8 cellular contexts compared by ENCODE assay signal in the genomic region with DNA sequence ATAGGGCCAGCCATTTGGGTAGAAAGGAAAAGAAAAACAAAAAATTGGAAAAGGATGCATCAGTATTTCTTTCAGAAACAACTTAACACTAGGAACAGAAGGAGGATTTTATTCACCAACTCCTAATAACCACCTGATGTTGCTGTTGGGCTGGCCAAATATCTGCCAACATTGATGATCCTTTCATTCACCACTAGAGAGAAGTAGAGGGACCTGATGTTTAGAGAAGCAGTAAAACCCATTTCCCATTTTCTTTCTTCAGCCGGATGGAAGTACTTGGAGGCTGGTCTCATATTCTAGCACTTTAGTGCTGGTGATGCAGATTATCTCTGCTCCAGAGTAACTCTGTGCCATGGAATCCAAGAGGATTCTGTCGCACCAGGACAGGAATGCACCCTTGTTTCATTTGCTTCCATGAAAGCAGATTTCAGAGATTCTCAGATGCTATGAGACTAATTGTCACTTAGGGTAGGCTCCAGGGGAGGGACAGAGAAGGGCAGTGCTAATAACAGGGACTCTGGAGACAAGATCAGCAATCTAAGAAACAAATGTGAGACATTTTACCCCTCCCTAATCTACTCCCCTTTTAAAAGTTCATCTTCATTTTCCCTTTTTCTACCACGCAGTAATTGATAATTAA. TPM values are rescaled to one million over a fixed set of nuclear protein-coding genes. Genes with fewer than 3 reads are reported as not detected.
DNase-seq lines count a peak whose midpoint lies in the region; ATAC-seq and TF ChIP-seq lines count a peak whose summit lies in the region.

No MANE protein-coding gene starts in this region.

- peaks cover 18% of the 10 kb centered on the region for H3K4me1 ChIP-seq in CD8-positive, alpha-beta T cell (ENCODE audit: insufficient read depth, low read length)
- no peaks in the 10 kb centered on the region for H3K4me1 ChIP-seq in GM23248 (ENCODE audit: insufficient read depth)

- peaks cover 29% of the 10 kb centered on the region for H3K4me1 Mint-ChIP-seq in CD8-positive, alpha-beta T cell (ENCODE audit: low read depth)
- peaks cover 28% of the 10 kb centered on the region for H3K4me1 Mint-ChIP-seq in activated naive CD8-positive, alpha-beta T cell (ENCODE audit: low read depth)
- H3K4me1 Mint-ChIP-seq in type B pancreatic cell (ENCODE audit: unreplicated experiment): peaks cover 16% of the 10 kb centered on the region

- no peaks in the 10 kb centered on the region for H3K9me3 ChIP-seq in CD8-positive, alpha-beta T cell (ENCODE audit: low read length)
- H3K9me3 ChIP-seq in GM23248 (ENCODE audit: low read depth): no peaks in the 10 kb centered on the region

- no peak for ATAC-seq in CD8-positive, alpha-beta T cell
- ATAC-seq in GM21576 (IDR thresholded peaks at IDR 0.05; ENCODE audit: unreplicated experiment) (no peak), GM19455 (IDR thresholded peaks at IDR 0.05; ENCODE audit: unreplicated experiment) (no peak)

- H3K9me3 Mint-ChIP-seq in CD8-positive, alpha-beta T cell: no peaks in the 10 kb centered on the region
- no peaks in the 10 kb centered on the region for H3K9me3 Mint-ChIP-seq in activated naive CD8-positive, alpha-beta T cell (ENCODE audit: low read depth)
- H3K9me3 Mint-ChIP-seq in type B pancreatic cell: no peaks in the 10 kb centered on the region

- intact Hi-C loops in CD8-positive, alpha-beta T cell (cut with DNase I, micrococcal nuclease): loop anchor here (1.0 to 10.0 kb wide), 11 partner anchors 57 to 1135 kb away; partner anchors contain the start of gene FAS (in 1 of the 2)

- no peaks in the 10 kb centered on the region for H3K27me3 Mint-ChIP-seq in CD8-positive, alpha-beta T cell (ENCODE audit: low read depth)
- no peaks in the 10 kb centered on the region for H3K27me3 Mint-ChIP-seq in activated naive CD8-positive, alpha-beta T cell
- H3K27me3 Mint-ChIP-seq in type B pancreatic cell: no peaks in the 10 kb centered on the region

- WGBS in GM23248 (ENCODE audit: low coverage in 1 of 2, low lambda C conversion rate in 2 of 2, missing lambda C conversion rate in 2 of 2), 2 experiments: 32 to 35% methylated on average over 3 of the region's 3 CpGs

- H3K27me3 ChIP-seq in CD8-positive, alpha-beta T cell (ENCODE audit: insufficient read depth, low read length): no peaks in the 10 kb centered on the region
- no peaks in the 10 kb centered on the region for H3K27me3 ChIP-seq in GM23248 (replicated peaks; ENCODE audit: insufficient read depth)

- H3K27ac Mint-ChIP-seq in CD8-positive, alpha-beta T cell: peak overlapping the region; percentile 60
- H3K27ac Mint-ChIP-seq in activated naive CD8-positive, alpha-beta T cell: no peak overlapping the region
- peak overlapping the region; percentile 82 for H3K27ac Mint-ChIP-seq in type B pancreatic cell

- no peak overlapping the region for H3K9ac ChIP-seq in GM23248

- no peaks in the 10 kb centered on the region for H3K9me2 ChIP-seq in GM23248 (ENCODE audit: insufficient read depth)

- peak overlapping the region; percentile 26; the same call in 1 of the 2 replicates for H2AFZ ChIP-seq in GM23248

- POLR2A ChIA-PET in CD8-positive, alpha-beta T cell (lab: Charles Lee): interaction anchor here (3.4 to 3.6 kb wide), 2 partner anchors 42 to 528 kb away, joined by 30 to 57 read pairs; partner anchors contain the start of gene ATAD1

- H3F3A ChIP-seq in GM23248 (ENCODE audit: insufficient read depth): peaks cover 39% of the 10 kb centered on the region

- H3K27ac ChIP-seq in CD8-positive, alpha-beta T cell (ENCODE audit: low read depth, low read length): no peak overlapping the region
- H3K27ac ChIP-seq in GM23248: no peak overlapping the region

- no peaks in the 10 kb centered on the region; the same call in 1 of the 2 replicates for H4K20me1 ChIP-seq in GM23248 (ENCODE audit: insufficient read depth)

- H3K4me3 ChIP-seq in CD8-positive, alpha-beta T cell (ENCODE audit: low read depth, low read length): no peak overlapping the region
- H3K4me3 ChIP-seq in GM23248: no peak overlapping the region

- in situ Hi-C loops in GM23248 (cut with MboI): no loop called here

- peaks cover 22% of the 10 kb centered on the region for H3K36me3 Mint-ChIP-seq in CD8-positive, alpha-beta T cell
- H3K36me3 Mint-ChIP-seq in activated naive CD8-positive, alpha-beta T cell: no peaks in the 10 kb centered on the region
- no peaks in the 10 kb centered on the region for H3K36me3 Mint-ChIP-seq in type B pancreatic cell

- TF ChIP-seq CTCF in CD8-positive, alpha-beta T cell (IDR thresholded peaks at IDR 0.05): peak; percentile 69
- TF ChIP-seq CTCF in type B pancreatic cell (conservative IDR thresholded peaks at IDR 0.05): peak; percentile 56

- CTCF ChIA-PET in CD8-positive, alpha-beta T cell (lab: Charles Lee): interaction anchor here (0.7 to 4.0 kb wide), 13 partner anchors 10 to 715 kb away, joined by 3 to 66 read pairs (median 4); no protein-coding TSS in a partner anchor

- H3K4me2 ChIP-seq in GM23248 (ENCODE audit: unreplicated experiment): no peak overlapping the region

- peaks cover 13% of the 10 kb centered on the region for H3K79me2 ChIP-seq in GM23248 (ENCODE audit: insufficient read depth)

- H3K36me3 ChIP-seq in CD8-positive, alpha-beta T cell (ENCODE audit: insufficient read depth, low read length): no peaks in the 10 kb centered on the region
- H3K36me3 ChIP-seq in GM23248 (ENCODE audit: low read depth): no peaks in the 10 kb centered on the region

- peak in 4 of 7 experiments; percentile 4 to 43 (median 24) for DNase-seq in CD8-positive, alpha-beta T cell
- DNase-seq in GM23248 (peak; percentile 66), NCI-H526 (lab: John Stamatoyannopoulos, UW) (peak; percentile 35 to 41), iPS-NIHi11 (ENCODE audit: low spot score) (peak; percentile 32), type B pancreatic cell (ENCODE audit: extremely low spot score, unreplicated experiment) (no peak)

- peak overlapping the region; percentile 3 for H3K4me3 Mint-ChIP-seq in CD8-positive, alpha-beta T cell
- H3K4me3 Mint-ChIP-seq in activated naive CD8-positive, alpha-beta T cell: peak overlapping the region; percentile 8
- H3K4me3 Mint-ChIP-seq in type B pancreatic cell: peak overlapping the region; percentile 82

RNA-seq across cellular contexts. Expression of gene KLLN, which starts 3.1 kb away (rescaled TPM):
- under 1 TPM; 0.38 to 0.42 TPM for total RNA-seq in CD8-positive, alpha-beta T cell
- 1.1 TPM in 1 of 2 replicates, not detected in the other for total RNA-seq in GM23248 (2014; rRNA removed; shearing (Covaris generic))
- 0.39 and 0.56 TPM in 2 replicates for polyA plus RNA-seq in GM23248 (2016; fragmentation: Nextera tagmentation; extraction: Ambion mirVana)
- total RNA-seq in type B pancreatic cell (ENCODE audit: low replicate concordance): 1.4 and 2.2 TPM in 2 replicates

RNA-seq across cellular contexts. Expression of gene PTEN, which starts 3.1 kb away (rescaled TPM):
- total RNA-seq in CD8-positive, alpha-beta T cell: 10 to 100 TPM; 57.5 to 66.1 TPM
- 79.4 and 93.9 TPM in 2 replicates for total RNA-seq in GM23248 (2014; rRNA removed; shearing (Covaris generic))
- 34.9 and 35.5 TPM in 2 replicates for polyA plus RNA-seq in GM23248 (2016; fragmentation: Nextera tagmentation; extraction: Ambion mirVana)
- 80.6 and 93.1 TPM in 2 replicates for total RNA-seq in type B pancreatic cell (ENCODE audit: low replicate concordance)

RNA-seq across cellular contexts. Expression of gene ATAD1, which starts 42.2 kb away (rescaled TPM):
- 10 to 100 TPM; 36.9 to 39.0 TPM for total RNA-seq in CD8-positive, alpha-beta T cell
- 43.9 and 66.8 TPM in 2 replicates for total RNA-seq in GM23248 (2014; rRNA removed; shearing (Covaris generic))
- 52.4 and 52.8 TPM in 2 replicates for polyA plus RNA-seq in GM23248 (2016; fragmentation: Nextera tagmentation; extraction: Ambion mirVana)
- 50.1 and 51.5 TPM in 2 replicates for total RNA-seq in type B pancreatic cell (ENCODE audit: low replicate concordance)

Comparison
In these comparisons a context has a peak if more than half of its experiments do, and no peak if none do; other contexts are left out.
1. H3K4me3 Mint-ChIP-seq: peak in every context shown above with its lines; median percentile 82 in type B pancreatic cell; 8 in activated naive CD8-positive, alpha-beta T cell; 3 in CD8-positive, alpha-beta T cell.